Comparison of ENCODE assay signal across 19 cellular contexts in the genomic region with DNA sequence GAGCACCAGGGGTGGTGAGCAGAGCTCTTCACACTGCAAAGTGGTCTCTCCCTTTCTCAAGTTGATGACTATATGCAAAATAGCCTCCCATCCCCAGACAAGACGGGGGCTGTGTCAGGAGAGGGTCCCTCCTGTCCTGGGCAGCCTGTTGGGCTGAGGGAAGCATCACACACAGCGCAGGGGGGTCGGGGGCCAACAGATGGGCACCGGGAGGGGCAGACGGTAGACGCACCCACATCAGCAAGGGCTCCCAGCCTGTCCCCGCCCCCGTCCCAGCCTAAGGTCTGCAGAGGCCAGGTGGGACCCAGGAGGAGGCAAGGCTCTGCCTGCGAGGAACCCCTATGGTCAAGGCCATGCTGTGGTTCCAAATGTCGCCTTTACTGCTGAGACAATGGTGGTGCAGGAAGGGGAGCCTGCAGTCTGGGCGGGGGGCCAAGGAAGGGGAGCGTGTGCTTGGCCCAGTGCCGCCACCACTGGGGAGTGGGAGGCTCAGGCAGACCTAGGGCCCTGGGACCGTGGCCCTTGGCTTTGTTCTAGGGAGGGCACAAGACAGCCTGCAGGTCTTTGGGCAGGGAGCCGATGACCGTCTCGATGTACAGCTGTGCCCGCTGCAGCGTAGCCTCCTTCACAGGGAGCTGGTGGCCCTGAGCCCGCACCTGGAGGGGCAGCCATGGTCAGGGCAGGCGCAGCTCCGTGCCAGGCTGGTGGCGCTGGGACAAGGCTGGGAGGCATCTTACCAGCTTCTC. TPM values are rescaled to one million over a fixed set of nuclear protein-coding genes. Genes with fewer than 3 reads are reported as not detected.
DNase-seq lines count a peak whose midpoint lies in the region; ATAC-seq, FAIRE-seq and TF ChIP-seq lines count a peak whose summit lies in the region.
"Had no signal": no experiment of that assay in that cellular context is flagged by ENCODE, and none has a peak within 500 bp of the region (broad histone marks: within the 10 kb centered on the region; RNA-seq: fewer than 3 reads in every experiment).

No MANE protein-coding gene starts in this region.

- TF ChIP-seq POLR2A in heart left ventricle (IDR thresholded peaks at IDR 0.05) = no peak

- 77 to 85% (median 81%) methylated on average over 12 to 23 of the region's 23 CpGs for WGBS in heart left ventricle, 4 donors

- no peaks in the 10 kb centered on the region for H3K27me3 ChIP-seq in heart left ventricle

- H3K4me3 Mint-ChIP-seq in immature natural killer cell = no peak overlapping the region

- TF ChIP-seq CTCF in heart left ventricle (IDR thresholded peaks at IDR 0.05) (no peak), mucosa of descending colon (IDR thresholded peaks at IDR 0.05) (no peak)

- H3K36me3 ChIP-seq in heart left ventricle (no peaks in the 10 kb centered on the region), mucosa of descending colon (ENCODE audit: low read depth) (no peaks in the 10 kb centered on the region)
- H3K36me3 ChIP-seq: HAP-1 had no signal

- no peaks in the 10 kb centered on the region for H3K36me3 Mint-ChIP-seq in immature natural killer cell

- H3K4me1 ChIP-seq in heart left ventricle (peaks cover 0 to 42% (median 21%) of the 10 kb centered on the region in 12 donors), mucosa of descending colon (ENCODE audit: low read depth) (peaks cover 18% of the 10 kb centered on the region)
- H3K4me1 ChIP-seq: HAP-1 had no signal

- FAIRE-seq in RCC 7860 (lab: Jason Lieb, UNC) = no peak
- FAIRE-seq: A549, HTR-8/SVneo, K562 had no signal

- no peak for ATAC-seq in heart left ventricle
- ATAC-seq in mucosa of descending colon = no peak
- ATAC-seq in GM18858 (IDR thresholded peaks at IDR 0.05; ENCODE audit: unreplicated experiment) = no peak
- ATAC-seq: A549, K562, PC-3 had no signal

- DNase-seq in heart left ventricle = peak in 3 of 5 donors; percentile 19 to 45 (median 21)
- no peak for DNase-seq in cardiac septum (ENCODE audit: low spot score)
- peak; percentile 0 for DNase-seq in astrocyte of the hippocampus (ENCODE audit: low read depth, low spot score)
- peak in 2 of 3 donors; percentile 28 to 53 for DNase-seq in mucosa of descending colon
- no peak for DNase-seq in immature natural killer cell
- DNase-seq in RCC 7860 (ENCODE audit: low spot score) = no peak
- DNase-seq: EL, NCI-H1417 treated with DMSO at 0.1 percent for 48 hours, NCI-H1930, NCI-H526 treated with DMSO at 0.1 percent for 48 hours, PC-3, SK-N-SH had no signal

- H3K27me3 Mint-ChIP-seq in immature natural killer cell (ENCODE audit: low read depth in 3 of 3) = peaks cover 0 to 1% (median 0%) of the 10 kb centered on the region in 3 donors

- no peaks in the 10 kb centered on the region for H3K9me3 ChIP-seq in heart left ventricle
- no peaks in the 10 kb centered on the region for H3K9me3 ChIP-seq in mucosa of descending colon
- H3K9me3 ChIP-seq: A549, HAP-1, SK-N-SH had no signal

- H3K4me1 Mint-ChIP-seq in immature natural killer cell = peaks cover 14 to 16% of the 10 kb centered on the region in 2 donors

- H3K27ac ChIP-seq in heart left ventricle = no peak overlapping the region
- H3K27ac ChIP-seq: A549, C4-2B, HL-60 had no signal

- H3K27ac Mint-ChIP-seq in immature natural killer cell = no peak overlapping the region

- intact Hi-C loops in heart left ventricle (cut with DNase I) (no loop called here), cardiac septum (cut with DNase I) (no loop called here), mucosa of descending colon (cut with DNase I, micrococcal nuclease) (no loop called here)

- H3K4me3 ChIP-seq in heart left ventricle (no peak overlapping the region), mucosa of descending colon (no peak overlapping the region)
- H3K4me3 ChIP-seq: A549, HAP-1, K562 had no signal

- H3K9me3 Mint-ChIP-seq in immature natural killer cell = no peaks in the 10 kb centered on the region

RNA-seq across cellular contexts. Expression of gene PLXNB2, which starts 4.3 kb away (rescaled TPM):
- total RNA-seq in heart left ventricle (100 to 1,000 TPM in 2 of 9 donors, 10 to 100 TPM in 7; 44.4 to 139 (median 57.9) TPM), cardiac septum (85.7 TPM), mucosa of descending colon (100 to 1,000 TPM; 232 to 318 (median 250) TPM)
- polyA plus RNA-seq in heart left ventricle (10 to 100 TPM; 35.1 to 40.3 TPM), immature natural killer cell (1 to 10 TPM in 2 of 3 donors, not detected in 1; 1.1 to 1.6 TPM)

RNA-seq across cellular contexts. Expression of gene DENND6B, which starts 15.0 kb away (rescaled TPM):
- total RNA-seq in heart left ventricle (1 to 10 TPM; 1.0 to 3.2 (median 2.0) TPM), cardiac septum (2.8 TPM), mucosa of descending colon (1 to 10 TPM; 2.8 to 6.3 (median 5.2) TPM)
- polyA plus RNA-seq in heart left ventricle (1 to 10 TPM; 1.0 to 1.3 TPM), immature natural killer cell (under 1 TPM in 2 of 3 donors, not detected in 1; 0.23 to 0.34 TPM)

RNA-seq across cellular contexts. Expression of gene PPP6R2, which starts 31.3 kb away (rescaled TPM):
- 10 to 100 TPM; 31.6 to 68.1 (median 41.5) TPM for total RNA-seq in heart left ventricle
- polyA plus RNA-seq in heart left ventricle = 10 to 100 TPM; 29.6 to 42.4 TPM
- 37.1 TPM for total RNA-seq in cardiac septum
- total RNA-seq in mucosa of descending colon = 10 to 100 TPM; 54.3 to 61.7 (median 58.8) TPM
- polyA plus RNA-seq in immature natural killer cell = 10 to 100 TPM; 13.5 to 43.5 (median 19.6) TPM

RNA-seq across cellular contexts. Expression of gene MAPK11, which starts 41.6 kb away (rescaled TPM):
- 10 to 100 TPM in 1 of 9 donors, 1 to 10 TPM in 8; 5.0 to 12.1 (median 7.0) TPM for total RNA-seq in heart left ventricle
- 1 to 10 TPM; 7.8 to 9.9 TPM for polyA plus RNA-seq in heart left ventricle
- total RNA-seq in cardiac septum = 11.7 TPM
- total RNA-seq in mucosa of descending colon = 1 to 10 TPM; 1.8 to 4.3 (median 3.2) TPM
- polyA plus RNA-seq in immature natural killer cell = under 1 TPM in 2 of 3 donors, not detected in 1; 0.12 to 0.22 TPM

RNA-seq across cellular contexts. Expression of gene MAPK12, which starts 50.3 kb away (rescaled TPM):
- total RNA-seq in heart left ventricle = 10 to 100 TPM; 12.2 to 18.0 (median 15.5) TPM
- 10 to 100 TPM; 11.6 to 17.9 TPM for polyA plus RNA-seq in heart left ventricle
- total RNA-seq in cardiac septum = 32.5 TPM
- total RNA-seq in mucosa of descending colon = 1 to 10 TPM; 2.3 to 6.5 (median 5.2) TPM
- under 1 TPM in 2 of 3 donors, not detected in 1; 0.13 to 0.31 TPM for polyA plus RNA-seq in immature natural killer cell

Comparison
In these comparisons a context has a peak if more than half of its experiments do, and no peak if none do; other contexts are left out.
1. DNase-seq: peak in heart left ventricle (3 of 5), astrocyte of the hippocampus (single experiment) and mucosa of descending colon (2 of 3); none in cardiac septum (single experiment), immature natural killer cell (0 of 3) and RCC 7860 (single experiment).